16 cellular contexts compared by ENCODE assay signal in genomic region chr3:150357923-150358322, GRCh38. TPM values are rescaled to one million over a fixed set of nuclear protein-coding genes. Genes with fewer than 3 reads are reported as not detected.
DNase-seq lines count a peak whose midpoint lies in the region; ATAC-seq and TF ChIP-seq lines count a peak whose summit lies in the region.
"Had no signal": no experiment of that assay in that cellular context is flagged by ENCODE, and none has a peak within 500 bp of the region (broad histone marks: within the 10 kb centered on the region; RNA-seq: fewer than 3 reads in every experiment).

No MANE protein-coding gene starts in this region.

- no peak overlapping the region for H3K4ac ChIP-seq in IMR-90 (ENCODE audit: low read depth, low read length)
- H3K4ac ChIP-seq in neuronal stem cell (ENCODE audit: low read length) = no peak overlapping the region

- H2BK5ac ChIP-seq in IMR-90 (ENCODE audit: low read depth, low read length, poor library complexity, severe bottlenecking) (no peak overlapping the region), neuronal stem cell (ENCODE audit: low read length) (no peak overlapping the region)

- H3K4me1 ChIP-seq in IMR-90 (ENCODE audit: control insufficient read depth, insufficient read depth, low read length) = no peaks in the 10 kb centered on the region
- no peaks in the 10 kb centered on the region for H3K4me1 ChIP-seq in neuronal stem cell (ENCODE audit: control insufficient read depth in 2 of 2, insufficient read depth in 1 of 2, low read depth in 1 of 2, low read length in 2 of 2)
- H3K4me1 ChIP-seq: BLaER1 had no signal

- H3K9ac ChIP-seq in IMR-90 (ENCODE audit: low read depth, low read length) = no peak overlapping the region
- H3K9ac ChIP-seq in SK-N-MC (ENCODE audit: insufficient read length) = peak overlapping the region; percentile 25
- no peak overlapping the region for H3K9ac ChIP-seq in neuronal stem cell (ENCODE audit: low read depth, low read length, poor library complexity)
- H3K9ac ChIP-seq: BLaER1, GM23248 had no signal

- in situ Hi-C loops in IMR-90 (cut with MboI; ENCODE audit: low sequenced_read_pairs) = no loop called here

- H3K4me3 ChIP-seq in IMR-90 (ENCODE audit: insufficient read depth, low read depth, low read length) (no peak overlapping the region), SK-N-MC (peak overlapping the region; percentile 31; the same call in 1 of the 2 replicates), neuronal stem cell (ENCODE audit: low read length in 2 of 2) (no peak overlapping the region)
- H3K4me3 ChIP-seq: BLaER1, GM23248 had no signal

- H3K4me3 Mint-ChIP-seq in T-helper 2 cell treated with Interferon-gamma antibody and Interleukin-4, amounts not matched to agents 5 μg/mL and 100 μg/mL, for 36 hours = no peak overlapping the region
- H3K4me3 Mint-ChIP-seq: CD8-positive, alpha-beta memory T cell had no signal

- no peaks in the 10 kb centered on the region for H3K36me3 Mint-ChIP-seq in T-helper 2 cell treated with Interferon-gamma antibody and Interleukin-4, amounts not matched to agents 5 μg/mL and 100 μg/mL, for 36 hours (ENCODE audit: low read depth)
- H3K36me3 Mint-ChIP-seq: CD8-positive, alpha-beta memory T cell had no signal

- H3K27me3 ChIP-seq in IMR-90 (ENCODE audit: control insufficient read depth, insufficient read depth, low read length) = no peaks in the 10 kb centered on the region
- H3K27me3 ChIP-seq in neuronal stem cell (ENCODE audit: control insufficient read depth in 3 of 3, insufficient read depth in 3 of 3, low read depth in 1 of 3, low read length in 3 of 3) = no peaks in the 10 kb centered on the region
- H3K27me3 ChIP-seq: BLaER1 had no signal

- no peaks in the 10 kb centered on the region for H3K9me1 ChIP-seq in IMR-90 (ENCODE audit: insufficient read depth, low read length)

- no peaks in the 10 kb centered on the region for H4K20me1 ChIP-seq in IMR-90 (ENCODE audit: insufficient read depth, low read length)
- H4K20me1 ChIP-seq: BLaER1 had no signal

- no peak overlapping the region for H2AFZ ChIP-seq in IMR-90 (replicated peaks; ENCODE audit: low read length, poor library complexity)
- H2AFZ ChIP-seq in neuronal stem cell (ENCODE audit: low read length) = peak overlapping the region; percentile 24
- H2AFZ ChIP-seq: GM23248 had no signal

- H4K8ac ChIP-seq in IMR-90 (ENCODE audit: low read depth in 2 of 2, low read length in 2 of 2) (no peak overlapping the region), neuronal stem cell (ENCODE audit: low read depth, low read length) (no peak overlapping the region)

- peaks cover 2% of the 10 kb centered on the region for H3K27me3 Mint-ChIP-seq in T-helper 2 cell treated with Interferon-gamma antibody and Interleukin-4, amounts not matched to agents 5 μg/mL and 100 μg/mL, for 36 hours (ENCODE audit: low read depth)

- POLR2A ChIA-PET in IMR-90 (lab: Charles Lee; ENCODE audit: unreplicated experiment) = no interaction called here

- no peak for TF ChIP-seq POLR2A in IMR-90 (IDR thresholded peaks at IDR 0.05; ENCODE audit: low read depth, low read length)

- H2AK5ac ChIP-seq in IMR-90 (ENCODE audit: low read depth, low read length) = no peak overlapping the region
- no peak overlapping the region for H2AK5ac ChIP-seq in neuronal stem cell (ENCODE audit: low read depth, low read length)

- H3K18ac ChIP-seq in IMR-90 (ENCODE audit: low read depth, low read length) (no peak overlapping the region), neuronal stem cell (ENCODE audit: low read length) (no peak overlapping the region)

- H2BK12ac ChIP-seq in neuronal stem cell (ENCODE audit: low read length) = no peak overlapping the region

- H2BK15ac ChIP-seq in IMR-90 (ENCODE audit: low read depth, low read length) = no peak overlapping the region
- H2BK15ac ChIP-seq in neuronal stem cell (ENCODE audit: low read length) = no peak overlapping the region

- TF ChIP-seq RAD21 in IMR-90 (IDR thresholded peaks at IDR 0.05; ENCODE audit: low read length) = no peak

- H3K9me3 ChIP-seq in IMR-90 (ENCODE audit: control insufficient read depth, insufficient read depth, low read length) = no peaks in the 10 kb centered on the region
- no peaks in the 10 kb centered on the region for H3K9me3 ChIP-seq in SK-N-MC (ENCODE audit: low read depth, low read length)
- H3K9me3 ChIP-seq in neuronal stem cell (replicated peaks in 1 of 2; ENCODE audit: control insufficient read depth in 2 of 2, insufficient read depth in 1 of 2, low read depth in 1 of 2, low read length in 2 of 2) = no peaks in the 10 kb centered on the region
- H3K9me3 ChIP-seq: BLaER1 had no signal

- no peak overlapping the region for H3K27ac Mint-ChIP-seq in T-helper 2 cell treated with Interferon-gamma antibody and Interleukin-4, amounts not matched to agents 5 μg/mL and 100 μg/mL, for 36 hours
- H3K27ac Mint-ChIP-seq: CD8-positive, alpha-beta memory T cell had no signal

- H3K14ac ChIP-seq in IMR-90 (replicated peaks; ENCODE audit: low read depth, low read length) = no peak overlapping the region
- H3K14ac ChIP-seq in neuronal stem cell (ENCODE audit: low read length) = no peak overlapping the region

- intact Hi-C loops in IMR-90 (cut with micrococcal nuclease) = loop anchor here (1.0 kb wide), 1 partner anchor 10 kb away; no protein-coding TSS in a partner anchor

- H4K91ac ChIP-seq in IMR-90 (ENCODE audit: insufficient read depth, low read depth, low read length) (no peak overlapping the region), neuronal stem cell (ENCODE audit: low read depth, low read length, poor library complexity) (no peak overlapping the region)

- no peak overlapping the region for H3K56ac ChIP-seq in IMR-90 (ENCODE audit: extremely low read depth, insufficient read depth, low read length)

- dilution Hi-C loops in IMR-90 (cut with HindIII; ENCODE audit: low sequenced_read_pairs, unreplicated experiment) = no loop called here

- no peak overlapping the region for H2AK9ac ChIP-seq in IMR-90 (replicated peaks; ENCODE audit: low read depth, low read length, poor library complexity)

- H3K4me2 ChIP-seq in IMR-90 (ENCODE audit: low read depth, low read length) (no peak overlapping the region), neuronal stem cell (ENCODE audit: insufficient read depth, low read length, poor library complexity, severe bottlenecking) (no peak overlapping the region)
- H3K4me2 ChIP-seq: BLaER1 had no signal

- no peaks in the 10 kb centered on the region for H3K79me1 ChIP-seq in IMR-90 (ENCODE audit: low read depth in 1 of 2, low read length in 2 of 2)
- H3K79me1 ChIP-seq in neuronal stem cell (ENCODE audit: low read depth, low read length) = no peaks in the 10 kb centered on the region

- H2BK120ac ChIP-seq in IMR-90 (ENCODE audit: low read depth, low read length) (no peak overlapping the region), neuronal stem cell (ENCODE audit: low read depth, low read length) (no peak overlapping the region)

- H4K5ac ChIP-seq in IMR-90 (ENCODE audit: low read depth, low read length) = no peak overlapping the region

- BruUV-seq in IMR-90 (replicated peaks; lab: Mats Ljungman, UMichigan) = no TSS peak

- H3K9me3 Mint-ChIP-seq in T-helper 2 cell treated with Interferon-gamma antibody and Interleukin-4, amounts not matched to agents 5 μg/mL and 100 μg/mL, for 36 hours = no peaks in the 10 kb centered on the region
- H3K9me3 Mint-ChIP-seq: CD8-positive, alpha-beta memory T cell had no signal

- H3K4me1 Mint-ChIP-seq in T-helper 2 cell treated with Interferon-gamma antibody and Interleukin-4, amounts not matched to agents 5 μg/mL and 100 μg/mL, for 36 hours (ENCODE audit: low read depth) = no peaks in the 10 kb centered on the region
- H3K4me1 Mint-ChIP-seq: CD8-positive, alpha-beta memory T cell had no signal

- CTCF ChIA-PET in IMR-90 (lab: Yijun Ruan, JAX) = no interaction called here

- WGBS in IMR-90 (ENCODE audit: extremely low coverage in 2 of 2, insufficient read length in 1 of 2), 2 experiments = no CpG with 5 or more reads among the region's 6 CpGs
- no CpG with 5 or more reads among the region's 6 CpGs for whole genome bisulfite sequencing in neuronal stem cell (ENCODE audit: extremely low coverage in 2 of 2, insufficient read length in 2 of 2, insufficient replicate concordance in 1 of 2), 2 donors

- TF ChIP-seq CTCF in IMR-90 (conservative IDR thresholded peaks at IDR 0.05; ENCODE audit: low read depth, low read length) = no peak

- ATAC-seq in IMR-90 (ENCODE audit: low read depth) = peak; percentile 44; the same call in 1 of the 2 replicates
- ATAC-seq in HG02571 (IDR thresholded peaks at IDR 0.05; ENCODE audit: unreplicated experiment) = no peak
- ATAC-seq: HCT116 had no signal

- DNase-seq in IMR-90 (no peak), SK-N-MC (ENCODE audit: low read depth, low spot score) (no peak), globus pallidus (ENCODE audit: low spot score) (peak; percentile 49), neuronal stem cell (ENCODE audit: low spot score) (no peak), hepatic stellate cell (ENCODE audit: low spot score) (no peak), NCI-H146 (lab: John Stamatoyannopoulos, UW) (no peak)
- DNase-seq in T-helper 2 cell treated with Interferon-gamma antibody and Interleukin-4, amounts not matched to agents 5 μg/mL and 100 μg/mL, for 36 hours (ENCODE audit: low spot score) = no peak
- DNase-seq: 8988T; AML-193; CD8-positive, alpha-beta memory T cell; DMS53; GF-D8; GM23248 had no signal

- no peak overlapping the region for H3K23ac ChIP-seq in IMR-90 (ENCODE audit: low read depth, low read length)
- H3K23ac ChIP-seq in neuronal stem cell (ENCODE audit: low read depth, low read length, poor library complexity) = no peak overlapping the region

- H3K36me3 ChIP-seq in IMR-90 (ENCODE audit: control insufficient read depth, insufficient read depth, low read length) (no peaks in the 10 kb centered on the region), SK-N-MC (ENCODE audit: insufficient read depth, low read length) (no peaks in the 10 kb centered on the region), neuronal stem cell (replicated peaks in 1 of 2; ENCODE audit: control insufficient read depth in 2 of 2, insufficient read depth in 2 of 2, low read length in 2 of 2) (no peaks in the 10 kb centered on the region)
- H3K36me3 ChIP-seq: BLaER1 had no signal

- H3K27ac ChIP-seq in IMR-90 (ENCODE audit: insufficient read depth, low read length) = no peak overlapping the region
- peak overlapping the region; percentile 76 for H3K27ac ChIP-seq in SK-N-MC
- H3K27ac ChIP-seq in neuronal stem cell (replicated peaks; ENCODE audit: low read length) = no peak overlapping the region
- H3K27ac ChIP-seq: BLaER1, GM23248 had no signal

- no peak overlapping the region for H2BK20ac ChIP-seq in IMR-90 (ENCODE audit: low read depth, low read length)

TF ChIP-seq in IMR-90, 13 proteins besides CTCF, POLR2A, EP300 and RAD21 (continues in another document):
- TF ChIP-seq MAZ (IDR thresholded peaks at IDR 0.05; ENCODE audit: borderline replicate concordance, low read depth, low read length) = no peak
- TF ChIP-seq MAFK (IDR thresholded peaks at IDR 0.05; ENCODE audit: low read depth, low read length) = no peak
- no peak for TF ChIP-seq CEBPB (IDR thresholded peaks at IDR 0.05; ENCODE audit: low read depth, low read length)
- TF ChIP-seq CHD1 (IDR thresholded peaks at IDR 0.05; ENCODE audit: low read depth, low read length) = no peak

RNA-seq across cellular contexts. Expression of gene TSC22D2, which starts 50.2 kb away (rescaled TPM):
- total RNA-seq in IMR-90 (2012; rRNA removed) = 12.2 and 15.8 TPM in 2 replicates
- polyA plus RNA-seq in IMR-90 (2012; rRNA removed) = 16.7 and 20.5 TPM in 2 replicates
- polyA plus RNA-seq in IMR-90 (2012; cell fraction: cytosol; rRNA removed) = 6.3 and 8.5 TPM in 2 replicates
- 8.2 and 33.9 TPM in 2 replicates for polyA plus RNA-seq in IMR-90 (2012; cell fraction: nucleus; rRNA removed; ENCODE audit: low replicate concordance)
- polyA plus RNA-seq in neuronal stem cell (2013, experiment 1 of 2) = 22.0 TPM
- polyA plus RNA-seq in neuronal stem cell (2013, experiment 2 of 2) = 22.2 TPM
